Comparison of ENCODE assay signal across 8 cellular contexts in genomic region chr11:14537134-14537599, GRCh38. TPM values are rescaled to one million over a fixed set of nuclear protein-coding genes. Genes with fewer than 3 reads are reported as not detected.
DNase-seq lines count a peak whose midpoint lies in the region; ATAC-seq and TF ChIP-seq lines count a peak whose summit lies in the region.

No MANE protein-coding gene starts in this region.

- no peaks in the 10 kb centered on the region for H3K9me3 Mint-ChIP-seq in activated naive CD4-positive, alpha-beta T cell treated with anti-CD3 and anti-CD28 coated beads, Interleukin-2, amount 50 U/mL, for 24 hours

- no peaks in the 10 kb centered on the region for H4K20me1 ChIP-seq in PC-9 (ENCODE audit: insufficient read depth)
- no peaks in the 10 kb centered on the region for H4K20me1 ChIP-seq in hepatocyte (ENCODE audit: insufficient read depth, poor library complexity, severe bottlenecking)

- peak; percentile 87 for ATAC-seq in HG03432 (IDR thresholded peaks at IDR 0.05; ENCODE audit: unreplicated experiment)

- no peak overlapping the region for H3K4me3 ChIP-seq in PC-9
- H3K4me3 ChIP-seq in hepatocyte: no peak overlapping the region

- 20% methylated on average over 5 of the region's 5 CpGs for WGBS in hepatocyte (ENCODE audit: low lambda C conversion rate, missing lambda C conversion rate)

- no peaks in the 10 kb centered on the region for H3K36me3 Mint-ChIP-seq in activated naive CD4-positive, alpha-beta T cell treated with anti-CD3 and anti-CD28 coated beads, Interleukin-2, amount 50 U/mL, for 24 hours

- H3K27ac Mint-ChIP-seq in activated naive CD4-positive, alpha-beta T cell treated with anti-CD3 and anti-CD28 coated beads, Interleukin-2, amount 50 U/mL, for 24 hours: peak overlapping the region; percentile 98

- H3K4me1 ChIP-seq in PC-9 (replicated peaks; ENCODE audit: insufficient read depth): no peaks in the 10 kb centered on the region
- H3K4me1 ChIP-seq in hepatocyte (ENCODE audit: insufficient read depth): peaks cover 7% of the 10 kb centered on the region

- H3K27me3 ChIP-seq in PC-9 (ENCODE audit: insufficient read depth, low read depth) (no peaks in the 10 kb centered on the region), hepatocyte (no peaks in the 10 kb centered on the region)

- no peaks in the 10 kb centered on the region for H3F3A ChIP-seq in PC-9 (ENCODE audit: insufficient read depth, low read depth)

- POLR2A ChIA-PET in PC-9 (lab: Charles Lee; ENCODE audit: unreplicated experiment): no interaction called here

- TF ChIP-seq CTCF in PC-9 (conservative IDR thresholded peaks at IDR 0.05) (peak; percentile 76), hepatocyte (IDR thresholded peaks at IDR 0.05; ENCODE audit: poor library complexity) (peak; percentile 78)

- H3K4me2 ChIP-seq in PC-9 (peak overlapping the region; percentile 54; the same call in 1 of the 2 replicates), hepatocyte (peak overlapping the region; percentile 39)

- H3K4me1 Mint-ChIP-seq in activated naive CD4-positive, alpha-beta T cell treated with anti-CD3 and anti-CD28 coated beads, Interleukin-2, amount 50 U/mL, for 24 hours: peaks cover 45% of the 10 kb centered on the region

- H3K36me3 ChIP-seq in PC-9 (ENCODE audit: low read depth): no peaks in the 10 kb centered on the region
- no peaks in the 10 kb centered on the region for H3K36me3 ChIP-seq in hepatocyte (replicated peaks; ENCODE audit: insufficient read depth, low read depth)

- peak overlapping the region; percentile 88 for H3K4me3 Mint-ChIP-seq in activated naive CD4-positive, alpha-beta T cell treated with anti-CD3 and anti-CD28 coated beads, Interleukin-2, amount 50 U/mL, for 24 hours

- H3K27me3 Mint-ChIP-seq in activated naive CD4-positive, alpha-beta T cell treated with anti-CD3 and anti-CD28 coated beads, Interleukin-2, amount 50 U/mL, for 24 hours: no peaks in the 10 kb centered on the region

- H2AFZ ChIP-seq in PC-9 (no peak overlapping the region; the same call in 1 of the 2 replicates), hepatocyte (no peak overlapping the region)

- DNase-seq in DMS 273 (lab: John Stamatoyannopoulos, UW; ENCODE audit: unreplicated experiment) (peak; percentile 62), GM19238 (ENCODE audit: insufficient read length, low spot score) (peak; percentile 34), PC-9 (no peak), hepatocyte (ENCODE audit: low spot score) (peak; percentile 63), NCI-H146 treated with DMSO at 0.1 percent for 48 hours (lab: John Stamatoyannopoulos, UW; ENCODE audit: unreplicated experiment) (no peak)
- peak; percentile 28 for DNase-seq in stimulated activated CD4-positive, alpha-beta T cell treated with anti-CD3 and anti-CD28 coated beads, Interleukin-4, amount 100 ng/mL, for 1 hour

- H3K27ac ChIP-seq in PC-9 (no peak overlapping the region), hepatocyte (no peak overlapping the region)

- no peaks in the 10 kb centered on the region for H3K9me2 ChIP-seq in PC-9 (ENCODE audit: insufficient read depth)
- no peaks in the 10 kb centered on the region for H3K9me2 ChIP-seq in hepatocyte (replicated peaks; ENCODE audit: insufficient read depth)

- intact Hi-C loops in PC-9 (cut with micrococcal nuclease; ENCODE audit: unreplicated experiment): loop anchor here (1.0 kb wide), 1 partner anchor 355 kb away; the partner anchor contains the start of gene CYP2R1

- no TSS peak for BruUV-seq in PC-9 (replicated peaks; lab: Mats Ljungman, UMichigan)

- H3K9me3 ChIP-seq in PC-9 (ENCODE audit: insufficient read depth, low read depth): no peaks in the 10 kb centered on the region
- no peaks in the 10 kb centered on the region for H3K9me3 ChIP-seq in hepatocyte (ENCODE audit: low read depth)

- H3K79me2 ChIP-seq in PC-9 (ENCODE audit: low read depth): no peaks in the 10 kb centered on the region
- no peaks in the 10 kb centered on the region for H3K79me2 ChIP-seq in hepatocyte

- CTCF ChIA-PET in PC-9 (lab: Charles Lee): no interaction called here

RNA-seq across cellular contexts. Expression of gene PSMA1, which starts 17.0 kb away (rescaled TPM):
- total RNA-seq in PC-9 (2021) (92.2 and 143 TPM in 2 replicates), hepatocyte (178 and 182 TPM in 2 replicates)
- 214 and 243 TPM in 2 replicates for polyA plus RNA-seq in hepatocyte

RNA-seq across cellular contexts. Expression of gene COPB1, which starts 37.6 kb away (rescaled TPM):
- total RNA-seq in PC-9 (2021) (82.4 and 82.8 TPM in 2 replicates), hepatocyte (226 and 228 TPM in 2 replicates)
- polyA plus RNA-seq in hepatocyte: 87.5 and 98.2 TPM in 2 replicates

Comparison
In these comparisons a context has a peak if more than half of its experiments do, and no peak if none do; other contexts are left out.
1. DNase-seq: peak in DMS 273 (single experiment), GM19238 (single experiment), hepatocyte (single experiment) and stimulated activated CD4-positive, alpha-beta T cell treated with anti-CD3 and anti-CD28 coated beads, Interleukin-4, amount 100 ng/mL, for 1 hour (single experiment); none in PC-9 (0 of 2) and NCI-H146 treated with DMSO at 0.1 percent for 48 hours (single experiment).